8 cellular contexts compared by ENCODE assay signal in genomic region chr11:108221401-108221800, GRCh38. TPM values are rescaled to one million over a fixed set of nuclear protein-coding genes. Genes with fewer than 3 reads are reported as not detected.
DNase-seq lines count a peak whose midpoint lies in the region; ATAC-seq and TF ChIP-seq lines count a peak whose summit lies in the region.

No MANE protein-coding gene starts in this region.

- no peak for ATAC-seq in thoracic aorta (ENCODE audit: insufficient number of reproducible peaks, low FRiP score, low read depth)
- no peak for ATAC-seq in HG02571 (IDR thresholded peaks at IDR 0.05; ENCODE audit: unreplicated experiment)
- ATAC-seq in GM19452 (IDR thresholded peaks at IDR 0.05; ENCODE audit: unreplicated experiment), result no peak

- H3K4me3 ChIP-seq in WERI-Rb-1 (ENCODE audit: low read depth, low read length), result peak overlapping the region; percentile 89
- H3K4me3 ChIP-seq in thoracic aorta, result peak overlapping the region; percentile 88

- H3K9me3 ChIP-seq in WERI-Rb-1 (ENCODE audit: severe bottlenecking) (no peaks in the 10 kb centered on the region), thoracic aorta (no peaks in the 10 kb centered on the region)

- peaks cover 22 to 49% of the 10 kb centered on the region in 2 donors for H3K4me1 ChIP-seq in thoracic aorta (ENCODE audit: control insufficient read depth in 1 of 2, low read depth in 2 of 2)

- H3K27me3 ChIP-seq in WERI-Rb-1 (ENCODE audit: insufficient read depth, low read depth, severe bottlenecking), result no peaks in the 10 kb centered on the region
- H3K27me3 ChIP-seq in thoracic aorta (replicated peaks; ENCODE audit: insufficient read depth), result no peaks in the 10 kb centered on the region

- TF ChIP-seq CTCF in WERI-Rb-1 (IDR thresholded peaks at IDR 0.05; ENCODE audit: low read depth, low read length) (no peak), thoracic aorta (IDR thresholded peaks at IDR 0.05) (no peak)

- H3K36me3 ChIP-seq in WERI-Rb-1 (peaks cover 24% of the 10 kb centered on the region), thoracic aorta (no peaks in the 10 kb centered on the region)

- DNase-seq in NCI-H1092 treated with DMSO at 0.1 percent for 48 hours (lab: John Stamatoyannopoulos, UW) (peak; percentile 32), NCI-H1092 (lab: John Stamatoyannopoulos, UW) (no peak), WERI-Rb-1 (no peak), iris pigment epithelial cell (ENCODE audit: low read depth) (peak; percentile 63), thoracic aorta (ENCODE audit: low spot score) (no peak), amniotic stem cell (lab: John Stamatoyannopoulos, UW) (no peak)

- peak overlapping the region; percentile 91 for H3K27ac ChIP-seq in WERI-Rb-1
- peak overlapping the region; percentile 94 to 95 for H3K27ac ChIP-seq in thoracic aorta

RNA-seq across cellular contexts. Expression of gene NPAT, which starts 1.0 kb away (rescaled TPM):
- total RNA-seq in thoracic aorta, result 10 to 100 TPM; 18.8 to 21.0 TPM

RNA-seq across cellular contexts. Expression of gene ATM, which starts 1.5 kb away (rescaled TPM):
- total RNA-seq in thoracic aorta, result 10 to 100 TPM; 70.4 to 85.1 TPM

Comparison
In these comparisons a context has a peak if more than half of its experiments do, and no peak if none do; other contexts are left out.
1. DNase-seq: peak in NCI-H1092 treated with DMSO at 0.1 percent for 48 hours (single experiment) and iris pigment epithelial cell (single experiment); none in NCI-H1092 (single experiment), WERI-Rb-1 (single experiment), thoracic aorta (single experiment) and amniotic stem cell (single experiment).